In genomic region chr15:77659350-77660321, GRCh38 we compare ENCODE assay signal across 7 cellular contexts. TPM values are rescaled to one million over a fixed set of nuclear protein-coding genes. Genes with fewer than 3 reads are reported as not detected.
DNase-seq lines count a peak whose midpoint lies in the region; ATAC-seq and TF ChIP-seq lines count a peak whose summit lies in the region.

No MANE protein-coding gene starts in this region.

- no peak overlapping the region for H2BK15ac ChIP-seq in neuronal stem cell (ENCODE audit: low read length)

- no peaks in the 10 kb centered on the region for H3K4me1 ChIP-seq in Panc1 (ENCODE audit: control insufficient read depth, insufficient read depth, low read length)
- H3K4me1 ChIP-seq in neuronal stem cell (ENCODE audit: control insufficient read depth in 2 of 2, insufficient read depth in 1 of 2, low read depth in 1 of 2, low read length in 2 of 2), result peaks cover 9 to 12% of the 10 kb centered on the region in 2 donors

- no peak overlapping the region for H4K91ac ChIP-seq in neuronal stem cell (ENCODE audit: low read depth, low read length, poor library complexity)

- H3K36me3 ChIP-seq in Panc1 (ENCODE audit: control insufficient read depth, insufficient read depth, low read length), result no peaks in the 10 kb centered on the region
- no peaks in the 10 kb centered on the region for H3K36me3 ChIP-seq in neuronal stem cell (replicated peaks in 1 of 2; ENCODE audit: control insufficient read depth in 2 of 2, insufficient read depth in 2 of 2, low read length in 2 of 2)

- BruUV-seq in Panc1 (replicated peaks; lab: Mats Ljungman, UMichigan), result no TSS peak

- H3K9me3 ChIP-seq in Panc1 (ENCODE audit: control insufficient read depth, insufficient read depth, low read depth, low read length), result no peaks in the 10 kb centered on the region
- no peaks in the 10 kb centered on the region for H3K9me3 ChIP-seq in neuronal stem cell (replicated peaks in 1 of 2; ENCODE audit: control insufficient read depth in 2 of 2, insufficient read depth in 1 of 2, low read depth in 1 of 2, low read length in 2 of 2)

- no peak overlapping the region for H3K4me2 ChIP-seq in neuronal stem cell (ENCODE audit: insufficient read depth, low read length, poor library complexity, severe bottlenecking)

- in situ Hi-C loops in Panc1 (cut with HindIII; ENCODE audit: low pct_unique_long_range_greater_than_20kb, low sequenced_read_pairs), result no loop called here

- H3K27ac ChIP-seq in HL-60 (replicated peaks), result no peak overlapping the region
- no peak overlapping the region for H3K27ac ChIP-seq in Panc1 (ENCODE audit: low read length)
- no peak overlapping the region for H3K27ac ChIP-seq in neuronal stem cell (replicated peaks; ENCODE audit: low read length)

- H2AFZ ChIP-seq in neuronal stem cell (ENCODE audit: low read length), result no peak overlapping the region

- no peak overlapping the region for H2BK120ac ChIP-seq in neuronal stem cell (ENCODE audit: low read depth, low read length)

- no peak for TF ChIP-seq CTCF in HL-60 (IDR thresholded peaks at IDR 0.05; ENCODE audit: insufficient read depth, low read length)
- peak; percentile 87; the same call in 1 of the 2 replicates for TF ChIP-seq CTCF in Panc1 (IDR thresholded peaks at IDR 0.05)

- POLR2A ChIA-PET in Panc1 (lab: Charles Lee), result no interaction called here

- no peak overlapping the region for H4K8ac ChIP-seq in neuronal stem cell (ENCODE audit: low read depth, low read length)

- H3K14ac ChIP-seq in neuronal stem cell (ENCODE audit: low read length), result no peak overlapping the region

- H2AK5ac ChIP-seq in neuronal stem cell (ENCODE audit: low read depth, low read length), result peak overlapping the region; percentile 4

- peak; percentile 80 for ATAC-seq in Panc1
- ATAC-seq in HG02938 (IDR thresholded peaks at IDR 0.05; ENCODE audit: unreplicated experiment), result no peak
- ATAC-seq in HG03439 (IDR thresholded peaks at IDR 0.05; ENCODE audit: unreplicated experiment), result no peak

- H3K4me3 ChIP-seq in HL-60 (replicated peaks; ENCODE audit: insufficient read depth, low read length) (no peak overlapping the region), Panc1 (ENCODE audit: low read depth in 2 of 2, low read length in 2 of 2) (no peak overlapping the region), neuronal stem cell (ENCODE audit: low read length in 2 of 2) (no peak overlapping the region)

- no peaks in the 10 kb centered on the region for H3K79me1 ChIP-seq in neuronal stem cell (ENCODE audit: low read depth, low read length)

- no CpG with 5 or more reads among the region's 12 CpGs for WGBS in neuronal stem cell (ENCODE audit: extremely low coverage in 2 of 2, insufficient read length in 2 of 2, insufficient replicate concordance in 1 of 2), 2 donors

- H3K18ac ChIP-seq in neuronal stem cell (ENCODE audit: low read length), result no peak overlapping the region

- no peak overlapping the region for H2BK5ac ChIP-seq in neuronal stem cell (ENCODE audit: low read length)

- CTCF ChIA-PET in Panc1 (lab: Charles Lee), result interaction anchor here (0.6 to 1.0 kb wide), 3 partner anchors 52 to 162 kb away, joined by 3 to 6 read pairs (median 4); no protein-coding TSS in a partner anchor

- H3K23ac ChIP-seq in neuronal stem cell (ENCODE audit: low read depth, low read length, poor library complexity), result no peak overlapping the region

- no peak overlapping the region for H3K4ac ChIP-seq in neuronal stem cell (ENCODE audit: low read length)

- no peak overlapping the region for H3K9ac ChIP-seq in neuronal stem cell (ENCODE audit: low read depth, low read length, poor library complexity)

- no peak overlapping the region for H2BK12ac ChIP-seq in neuronal stem cell (ENCODE audit: low read length)

- intact Hi-C loops in Panc1 (cut with micrococcal nuclease; ENCODE audit: unreplicated experiment), result no loop called here

- DNase-seq in Daoy (ENCODE audit: low read depth), result peak; percentile 73
- DNase-seq in HL-60 (ENCODE audit: low read depth in 1 of 2, low spot score in 1 of 2), result peak; percentile 8 to 48
- DNase-seq in Panc1 (ENCODE audit: low read depth, low spot score), result no peak
- DNase-seq in ecto neural progenitor cell (ENCODE audit: low spot score), result peak; percentile 67
- DNase-seq in neuronal stem cell (ENCODE audit: low spot score), result no peak

- H3K27me3 ChIP-seq in HL-60 (ENCODE audit: insufficient read depth, poor library complexity, severe bottlenecking) (peaks cover 2% of the 10 kb centered on the region), Panc1 (ENCODE audit: control insufficient read depth, insufficient read depth, low read length) (no peaks in the 10 kb centered on the region), neuronal stem cell (ENCODE audit: control insufficient read depth in 3 of 3, insufficient read depth in 3 of 3, low read depth in 1 of 3, low read length in 3 of 3) (peaks cover 0 to 48% (median 0%) of the 10 kb centered on the region in 3 experiments)

RNA-seq across cellular contexts. Expression of gene LINGO1, which starts 26.9 kb away (rescaled TPM):
- total RNA-seq in Daoy (2014; rRNA removed; shearing (Covaris generic)), result 0.11 TPM in 1 of 2 replicates, not detected in the other
- 18.2 TPM for total RNA-seq in Panc1 (2021; ENCODE audit: unreplicated experiment)
- polyA plus RNA-seq in Panc1 (2012; ENCODE audit: insufficient read length), result 43.8 TPM
- 61.3 TPM for polyA plus RNA-seq in neuronal stem cell (2013, experiment 1 of 2)
- polyA plus RNA-seq in neuronal stem cell (2013, experiment 2 of 2), result 62.0 TPM

Comparison
In these comparisons a context has a peak if more than half of its experiments do, and no peak if none do; other contexts are left out.
1. DNase-seq: peak in Daoy (single experiment), HL-60 (2 of 2) and ecto neural progenitor cell (single experiment); none in Panc1 (single experiment) and neuronal stem cell (single experiment).
2. RNA of gene LINGO1, which starts 26.9 kb away (total RNA-seq): 18.2 TPM in Panc1 (single experiment); 0.11 TPM in Daoy; every median in the first group is over 10 times any median in the second.